8 cellular contexts compared by ENCODE assay signal in genomic region chr10:71217266-71218045, GRCh38. TPM values are rescaled to one million over a fixed set of nuclear protein-coding genes. Genes with fewer than 3 reads are reported as not detected.
DNase-seq lines count a peak whose midpoint lies in the region; ATAC-seq, FAIRE-seq and TF ChIP-seq lines count a peak whose summit lies in the region.

No MANE protein-coding gene starts in this region.

- TF ChIP-seq EP300 in HepG2 (IDR thresholded peaks at IDR 0.05; ENCODE audit: low read depth in 2 of 2, low read length in 2 of 2) (no peak), HepG2 (CRISPR knock-in tag; IDR thresholded peaks at IDR 0.05; ENCODE audit: borderline replicate concordance) (no peak)

- H3K9me3 ChIP-seq in MM.1S (replicated peaks; ENCODE audit: insufficient read depth, low read length) (no peaks in the 10 kb centered on the region), HepG2 (ENCODE audit: low read length) (no peaks in the 10 kb centered on the region)

- H3K4me3 ChIP-seq in MM.1S (ENCODE audit: low read length) (peak overlapping the region; percentile 62), choroid plexus epithelial cell (ENCODE audit: low read depth, low read length) (peak overlapping the region; percentile 64), HepG2 (replicated peaks in 1 of 3; ENCODE audit: insufficient read depth in 1 of 3, low read depth in 2 of 3, low read length in 3 of 3) (peak overlapping the region in 2 of 3 experiments; percentile 4 to 9; a peak in 1 of 6 replicates)

- H3K36me3 ChIP-seq in MM.1S (replicated peaks; ENCODE audit: insufficient read depth, low read length) = no peaks in the 10 kb centered on the region
- H3K36me3 ChIP-seq in HepG2 (replicated peaks in 1 of 2; ENCODE audit: control insufficient read depth in 1 of 2, insufficient read depth in 2 of 2, low read length in 2 of 2) = no peaks in the 10 kb centered on the region

- DNase-seq in COR-L47 (lab: John Stamatoyannopoulos, UW) = peak; percentile 43
- no peak for DNase-seq in MM.1S
- no peak for DNase-seq in choroid plexus epithelial cell (ENCODE audit: low read depth)
- DNase-seq in HepG2 (ENCODE audit: low spot score) = no peak
- DNase-seq in activated CD4-positive, alpha-beta T cell treated with anti-CD3 and anti-CD28 coated beads, Interleukin-2, amount 50 U/mL, for 4 hours = no peak
- no peak for DNase-seq in RCC 7860 (ENCODE audit: low spot score)

- H3K9ac ChIP-seq in MM.1S (ENCODE audit: low read length) = no peak overlapping the region
- H3K9ac ChIP-seq in HepG2 (ENCODE audit: insufficient read depth, low read depth, low read length) = no peak overlapping the region

- POLR2A ChIA-PET in HepG2 (lab: Yijun Ruan, JAX) = no interaction called here

- TF ChIP-seq CTCF in MM.1S (IDR thresholded peaks at IDR 0.05; ENCODE audit: low read length) (no peak), choroid plexus epithelial cell (conservative IDR thresholded peaks at IDR 0.05; ENCODE audit: low read depth, low read length) (no peak), HepG2 (CRISPR knock-in tag; IDR thresholded peaks at IDR 0.05) (peak; percentile 18; the same call in 1 of the 2 replicates)

- H3K4me2 ChIP-seq in MM.1S (ENCODE audit: low read depth, low read length) (peak overlapping the region; percentile 86), HepG2 (ENCODE audit: low read depth, low read length) (peak overlapping the region; percentile 27)

- CTCF ChIA-PET in HepG2 (lab: Yijun Ruan, JAX; ENCODE audit: low intra/inter-chr PET ratio, low total read pairs) = no interaction called here

- in situ Hi-C loops in HepG2 (cut with HindIII; ENCODE audit: extremely low pct_ligation_motif_present, low pct_unique_long_range_greater_than_20kb) = no loop called here

- H3K4me1 ChIP-seq in MM.1S (ENCODE audit: low read length) (no peaks in the 10 kb centered on the region), HepG2 (ENCODE audit: insufficient read depth, low read length) (peaks cover 15% of the 10 kb centered on the region)

- H3K27me3 ChIP-seq in MM.1S (replicated peaks; ENCODE audit: insufficient read depth, low read length) = peaks cover 50% of the 10 kb centered on the region
- peaks cover 15 to 57% of the 10 kb centered on the region in 2 experiments for H3K27me3 ChIP-seq in HepG2 (ENCODE audit: control insufficient read depth in 1 of 2, insufficient read depth in 2 of 2, low read length in 2 of 2)

- H2AFZ ChIP-seq in MM.1S (ENCODE audit: low read length) (peak overlapping the region; percentile 61), HepG2 (ENCODE audit: low read length) (no peak overlapping the region)

- no TSS peak for BruUV-seq in HepG2 (replicated peaks; lab: Mats Ljungman, UMichigan)

- no peaks in the 10 kb centered on the region for H3K9me2 ChIP-seq in MM.1S (replicated peaks; ENCODE audit: insufficient read depth, low read length)

- H3F3A ChIP-seq in MM.1S (ENCODE audit: insufficient read depth, low read length) = no peaks in the 10 kb centered on the region

- H3K27ac ChIP-seq in MM.1S (ENCODE audit: low read length) (no peak overlapping the region), HepG2 (ENCODE audit: extremely low read length, insufficient read depth, low read length) (no peak overlapping the region), temporal lobe (ENCODE audit: low read depth, low read length) (peak overlapping the region; percentile 69)

- H4K20me1 ChIP-seq in MM.1S (ENCODE audit: insufficient read depth, low read length) = no peaks in the 10 kb centered on the region
- no peaks in the 10 kb centered on the region for H4K20me1 ChIP-seq in HepG2 (ENCODE audit: insufficient read depth, low read length)

- TF ChIP-seq RAD21 in HepG2 (CRISPR knock-in tag; IDR thresholded peaks at IDR 0.05) = no peak

- intact Hi-C loops in HepG2 (cut with micrococcal nuclease; ENCODE audit: unreplicated experiment) = loop anchor here (10.0 kb wide), 1 partner anchor 293 kb away; no protein-coding TSS in a partner anchor

- no peaks in the 10 kb centered on the region for H3K79me2 ChIP-seq in MM.1S (ENCODE audit: low read length)
- H3K79me2 ChIP-seq in HepG2 (ENCODE audit: insufficient read depth, low read length) = no peaks in the 10 kb centered on the region

- FAIRE-seq in HepG2 (lab: Jason Lieb, UNC) (no peak), RCC 7860 (lab: Jason Lieb, UNC) (no peak)

- TF ChIP-seq POLR2A in HepG2 (IDR thresholded peaks at IDR 0.05; ENCODE audit: insufficient read depth in 1 of 2, low read depth in 2 of 2, low read length in 2 of 2) (no peak), GM18505 (IDR thresholded peaks at IDR 0.05; ENCODE audit: borderline replicate concordance, extremely low read depth, insufficient read depth, insufficient read length) (no peak)

- ATAC-seq in HepG2 (no peak), GM18505 (IDR thresholded peaks at IDR 0.05; ENCODE audit: unreplicated experiment) (no peak)

- 23% methylated on average over 38 of the region's 57 CpGs for WGBS in HepG2 (ENCODE audit: low lambda C conversion rate)

TF ChIP-seq in HepG2, 621 proteins besides CTCF, POLR2A, EP300 and RAD21 (continues in another document):
- TF ChIP-seq, protein P1, sequence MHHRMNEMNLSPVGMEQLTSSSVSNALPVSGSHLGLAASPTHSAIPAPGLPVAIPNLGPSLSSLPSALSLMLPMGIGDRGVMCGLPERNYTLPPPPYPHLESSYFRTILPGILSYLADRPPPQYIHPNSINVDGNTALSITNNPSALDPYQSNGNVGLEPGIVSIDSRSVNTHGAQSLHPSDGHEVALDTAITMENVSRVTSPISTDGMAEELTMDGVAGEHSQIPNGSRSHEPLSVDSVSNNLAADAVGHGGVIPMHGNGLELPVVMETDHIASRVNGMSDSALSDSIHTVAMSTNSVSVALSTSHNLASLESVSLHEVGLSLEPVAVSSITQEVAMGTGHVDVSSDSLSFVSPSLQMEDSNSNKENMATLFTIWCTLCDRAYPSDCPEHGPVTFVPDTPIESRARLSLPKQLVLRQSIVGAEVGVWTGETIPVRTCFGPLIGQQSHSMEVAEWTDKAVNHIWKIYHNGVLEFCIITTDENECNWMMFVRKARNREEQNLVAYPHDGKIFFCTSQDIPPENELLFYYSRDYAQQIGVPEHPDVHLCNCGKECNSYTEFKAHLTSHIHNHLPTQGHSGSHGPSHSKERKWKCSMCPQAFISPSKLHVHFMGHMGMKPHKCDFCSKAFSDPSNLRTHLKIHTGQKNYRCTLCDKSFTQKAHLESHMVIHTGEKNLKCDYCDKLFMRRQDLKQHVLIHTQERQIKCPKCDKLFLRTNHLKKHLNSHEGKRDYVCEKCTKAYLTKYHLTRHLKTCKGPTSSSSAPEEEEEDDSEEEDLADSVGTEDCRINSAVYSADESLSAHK (CRISPR knock-in tag; IDR thresholded peaks at IDR 0.05; ENCODE audit: borderline replicate concordance) = no peak
- no peak for TF ChIP-seq TP53 (CRISPR knock-in tag; conservative IDR thresholded peaks at IDR 0.05)
- no peak for TF ChIP-seq MIXL1 (CRISPR knock-in tag; IDR thresholded peaks at IDR 0.05)
- TF ChIP-seq ZNF281 (CRISPR knock-in tag; IDR thresholded peaks at IDR 0.05; ENCODE audit: borderline replicate concordance) = no peak

RNA-seq across cellular contexts. Expression of gene UNC5B, which starts 5.1 kb away (rescaled TPM):
- 0.07 TPM in 1 of 2 replicates, not detected in the other for total RNA-seq in HepG2 (2016; rRNA removed; fragmentation: Illumina TruSeq; extraction: Trizol)
- total RNA-seq in HepG2 (2016; cell fraction: cytosol; rRNA removed; fragmentation: Illumina TruSeq; extraction: Trizol; ENCODE audit: low read depth) = not detected in 2 replicates
- total RNA-seq in HepG2 (2016; cell fraction: insoluble cytoplasmic fraction; rRNA removed; fragmentation: Illumina TruSeq; extraction: Trizol) = 0.04 TPM in 1 of 2 replicates, not detected in the other
- not detected in 2 replicates for total RNA-seq in HepG2 (2016; cell fraction: membrane; rRNA removed; fragmentation: Illumina TruSeq; extraction: Trizol)
- total RNA-seq in HepG2 (2016; cell fraction: nucleus; rRNA removed; fragmentation: Illumina TruSeq; extraction: Trizol) = 0.06 TPM in 2 replicates
- polyA plus RNA-seq in HepG2 (2011; rRNA removed) = 0.07 and 0.13 TPM in 2 replicates
- polyA plus RNA-seq in HepG2 (2011; cell fraction: cytosol; rRNA removed) = 0.05 and 0.08 TPM in 2 replicates
- 0.21 and 0.24 TPM in 2 replicates for polyA plus RNA-seq in HepG2 (2011; cell fraction: nucleus; rRNA removed)
- polyA plus RNA-seq in HepG2 (2012) = 0.13 and 0.21 TPM in 2 replicates
- not detected in 2 replicates for polyA plus RNA-seq in HepG2 (2016; cell fraction: cytosol; fragmentation: Illumina TruSeq; extraction: Trizol; ENCODE audit: low read depth)
- 0.04 TPM in 1 of 2 replicates, not detected in the other for polyA plus RNA-seq in HepG2 (2016; cell fraction: insoluble cytoplasmic fraction; fragmentation: Illumina TruSeq; extraction: Trizol; ENCODE audit: low read depth)
- 0.02 TPM in 1 of 2 replicates, not detected in the other for polyA plus RNA-seq in HepG2 (2016; cell fraction: membrane; fragmentation: Illumina TruSeq; extraction: Trizol; ENCODE audit: low read depth)
- 0.07 and 0.16 TPM in 2 replicates for polyA plus RNA-seq in HepG2 (2016; cell fraction: nucleus; fragmentation: Illumina TruSeq; extraction: Trizol; ENCODE audit: insufficient read depth, low read depth)
- polyA minus RNA-seq in HepG2 (2011; rRNA and poly(A)+ RNA removed; ENCODE audit: low replicate concordance) = 0.38 and 7.2 TPM in 2 replicates
- polyA minus RNA-seq in HepG2 (2011; cell fraction: cytosol; rRNA and poly(A)+ RNA removed) = 0.10 TPM in 1 of 2 replicates, not detected in the other
- 0.12 and 0.13 TPM in 2 replicates for polyA minus RNA-seq in HepG2 (2011; cell fraction: nucleus; rRNA and poly(A)+ RNA removed)
- total RNA-seq in temporal lobe = 4.2 TPM

Comparison
In these comparisons a context has a peak if more than half of its experiments do, and no peak if none do; other contexts are left out.
1. H3K4me3 ChIP-seq: peak in every context shown above with its lines; median percentile 64 in choroid plexus epithelial cell; 62 in MM.1S; 6 in HepG2.